ENCODE assay signal across 24 cellular contexts in genomic region chr4:184361443-184361842, GRCh38.
A peak's percentile ranks its signal among the peaks of the same experiment; 100 is the strongest.
DNase-seq lines count a peak whose midpoint lies in the region; ATAC-seq, FAIRE-seq and TF ChIP-seq lines count a peak whose summit lies in the region.
"Had no signal": no experiment of that assay in that cellular context is flagged by ENCODE, and none has a peak within 500 bp of the region (broad histone marks: within the 10 kb centered on the region; RNA-seq: fewer than 3 reads in every experiment).

No MANE protein-coding gene starts in this region.

- no peaks in the 10 kb centered on the region for H3K36me3 ChIP-seq in bronchial epithelial cell (ENCODE audit: control insufficient read depth, insufficient read depth, low read length)
- H3K36me3 ChIP-seq in thyroid gland = no peaks in the 10 kb centered on the region
- H3K36me3 ChIP-seq: neutrophil, stomach had no signal

- no peak overlapping the region for H3K4me3 ChIP-seq in AG10803 (ENCODE audit: low read length)
- no peak overlapping the region for H3K4me3 ChIP-seq in bronchial epithelial cell (ENCODE audit: low read depth, low read length)
- H3K4me3 ChIP-seq in fibroblast of pulmonary artery (replicated peaks; ENCODE audit: low read depth, low read length) = no peak overlapping the region
- H3K4me3 ChIP-seq in thyroid gland (replicated peaks in 1 of 3) = no peak overlapping the region
- H3K4me3 ChIP-seq: skin epidermis, stomach had no signal

- 74 to 77% methylated on average over 3 of the region's 3 CpGs for WGBS in thyroid gland, 2 donors

- H3K27me3 ChIP-seq in bronchial epithelial cell (ENCODE audit: control insufficient read depth, insufficient read depth, low read length) (no peaks in the 10 kb centered on the region), thyroid gland (no peaks in the 10 kb centered on the region)
- H3K27me3 ChIP-seq: neutrophil, stomach had no signal

- ATAC-seq in sciatic nerve (peak; percentile 57), HG02973 (IDR thresholded peaks at IDR 0.05; ENCODE audit: unreplicated experiment) (no peak)

- FAIRE-seq in bronchial epithelial cell (lab: Jason Lieb, UNC) = no peak
- FAIRE-seq: endothelial cell of umbilical vein, TTC549 had no signal

- no peak for TF ChIP-seq CTCF in AG10803 (conservative IDR thresholded peaks at IDR 0.05; ENCODE audit: low read length)
- no peak for TF ChIP-seq CTCF in bronchial epithelial cell (IDR thresholded peaks at IDR 0.05; ENCODE audit: insufficient read depth, low read length, severe bottlenecking)
- TF ChIP-seq CTCF in fibroblast of pulmonary artery (IDR thresholded peaks at IDR 0.05; ENCODE audit: low read length, missing control alignments) = no peak
- TF ChIP-seq CTCF in thyroid gland (IDR thresholded peaks at IDR 0.05) = no peak

- peaks cover 0 to 7% of the 10 kb centered on the region in 2 donors for H3K4me1 ChIP-seq in thyroid gland

- DNase-seq in AG10803 (ENCODE audit: low read depth) (peak; percentile 60), bronchial epithelial cell (ENCODE audit: low read depth) (peak; percentile 21), fibroblast of pulmonary artery (ENCODE audit: low read depth) (peak; percentile 80), sciatic nerve (ENCODE audit: low spot score) (no peak), NCI-H82 (lab: John Stamatoyannopoulos, UW) (no peak), thyroid gland (no peak)
- no peak for DNase-seq in stimulated activated CD8-positive, alpha-beta memory T cell treated with anti-CD3 and anti-CD28 coated beads, Interleukin-4, amount 100 ng/mL, for 48 hours
- DNase-seq: activated CD4-positive, alpha-beta T cell treated with anti-CD3 and anti-CD28 coated beads, Interleukin-2, amount 50 U/mL, for 48 hours; activated CD8-positive, alpha-beta memory T cell treated with anti-CD3 and anti-CD28 coated beads, Interleukin-2, amount 50 U/mL, for 4 hours; Calu3; DMS79 treated with DMSO at 0.1 percent for 48 hours; HCEC 1CT; hippocampal formation; mesenchymal stem cell; NCI-H1417 treated with DMSO at 0.1 percent for 48 hours; NCI-H2107; NCI-H446; NCI-H774; stomach had no signal

- no peaks in the 10 kb centered on the region for H3K9me3 ChIP-seq in thyroid gland
- H3K9me3 ChIP-seq: neutrophil, stomach had no signal

- no peak overlapping the region for H3K27ac ChIP-seq in thyroid gland
- H3K27ac ChIP-seq: neutrophil had no signal

- no peak for TF ChIP-seq POLR2A in thyroid gland (IDR thresholded peaks at IDR 0.05)

- intact Hi-C loops in sciatic nerve (cut with DNase I) (no loop called here), thyroid gland (cut with DNase I) (no loop called here)

Comparison
In these comparisons a context has a peak if more than half of its experiments do, and no peak if none do; other contexts are left out.
1. DNase-seq: peak in AG10803 (single experiment), bronchial epithelial cell (single experiment) and fibroblast of pulmonary artery (single experiment); none in sciatic nerve (single experiment), NCI-H82 (single experiment), stimulated activated CD8-positive, alpha-beta memory T cell treated with anti-CD3 and anti-CD28 coated beads, Interleukin-4, amount 100 ng/mL, for 48 hours (single experiment) and thyroid gland (0 of 2).